ENCODE assay signal across 20 cellular contexts in the genomic region with DNA sequence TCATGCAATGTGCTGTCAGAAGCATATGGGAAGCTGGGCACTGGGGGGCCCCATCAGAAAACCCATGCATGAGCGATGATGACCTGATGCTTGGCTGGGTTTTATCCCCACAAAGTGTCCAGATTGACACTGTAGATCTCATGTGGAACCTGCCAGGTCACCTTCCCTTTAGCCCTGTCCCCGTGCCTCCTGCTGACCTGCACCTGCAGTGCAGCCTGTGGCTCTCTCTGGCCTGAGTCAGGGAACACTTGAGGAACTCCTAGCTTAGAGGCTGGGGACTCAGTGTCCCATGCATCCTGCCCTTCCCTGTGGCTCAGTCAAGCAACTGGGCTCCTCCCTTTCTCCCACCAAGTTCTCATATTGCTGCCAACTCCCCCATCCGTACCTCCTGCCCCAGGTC. TPM values are rescaled to one million over a fixed set of nuclear protein-coding genes. Genes with fewer than 3 reads are reported as not detected.
DNase-seq lines count a peak whose midpoint lies in the region; ATAC-seq and TF ChIP-seq lines count a peak whose summit lies in the region.
"Had no signal": no experiment of that assay in that cellular context is flagged by ENCODE, and none has a peak within 500 bp of the region (broad histone marks: within the 10 kb centered on the region; RNA-seq: fewer than 3 reads in every experiment).

No MANE protein-coding gene starts in this region.

- no peak overlapping the region for H3K4me2 ChIP-seq in smooth muscle cell
- H3K4me2 ChIP-seq: BLaER1 had no signal

- H4K20me1 ChIP-seq in smooth muscle cell (ENCODE audit: low read depth), result no peaks in the 10 kb centered on the region
- H4K20me1 ChIP-seq: BLaER1 had no signal

- no peaks in the 10 kb centered on the region for H3K4me1 Mint-ChIP-seq in activated CD8-positive, alpha-beta T cell treated with anti-CD3 and anti-CD28 coated beads, Interleukin-2, amount 10 ng/mL, durations not matched to agents 7 days and 5 days (ENCODE audit: low read depth)
- no peaks in the 10 kb centered on the region for H3K4me1 Mint-ChIP-seq in activated CD8-positive, alpha-beta T cell treated with anti-CD3 and anti-CD28 coated beads for 36 hours (ENCODE audit: low read depth)
- no peaks in the 10 kb centered on the region for H3K4me1 Mint-ChIP-seq in type B pancreatic cell (ENCODE audit: unreplicated experiment)
- H3K4me1 Mint-ChIP-seq: B cell had no signal

- no peak overlapping the region for H3K4me3 ChIP-seq in smooth muscle cell
- H3K4me3 ChIP-seq: BLaER1, GM23248, HAP-1 had no signal

- no peaks in the 10 kb centered on the region for H3K9me3 Mint-ChIP-seq in activated CD8-positive, alpha-beta T cell treated with anti-CD3 and anti-CD28 coated beads, Interleukin-2, amount 10 ng/mL, durations not matched to agents 7 days and 5 days (ENCODE audit: insufficient read depth)
- H3K9me3 Mint-ChIP-seq in activated CD8-positive, alpha-beta T cell treated with anti-CD3 and anti-CD28 coated beads for 36 hours, result no peaks in the 10 kb centered on the region
- no peaks in the 10 kb centered on the region for H3K9me3 Mint-ChIP-seq in type B pancreatic cell
- H3K9me3 Mint-ChIP-seq: CD8-positive, alpha-beta T cell; HFFc6 had no signal

- CTCF ChIA-PET in activated CD8-positive, alpha-beta T cell treated with anti-CD3 and anti-CD28 coated beads, Interleukin-2, amount 10 ng/mL, durations not matched to agents 7 days and 5 days (lab: Charles Lee), result interaction anchor here (1.1 kb wide), 1 partner anchor 22 kb away, joined by 3 read pairs; no protein-coding TSS in a partner anchor
- CTCF ChIA-PET in activated CD8-positive, alpha-beta T cell treated with anti-CD3 and anti-CD28 coated beads for 36 hours (lab: Charles Lee), result interaction anchor here (0.9 to 2.1 kb wide), 3 partner anchors 10 to 14 kb away, joined by 3 to 7 read pairs (median 6); no protein-coding TSS in a partner anchor

- TF ChIP-seq CTCF in activated CD8-positive, alpha-beta T cell treated with anti-CD3 and anti-CD28 coated beads for 36 hours (IDR thresholded peaks at IDR 0.05), result no peak
- TF ChIP-seq CTCF in type B pancreatic cell (conservative IDR thresholded peaks at IDR 0.05) (no peak), smooth muscle cell (IDR thresholded peaks at IDR 0.05; ENCODE audit: borderline replicate concordance, insufficient read depth, poor library complexity, severe bottlenecking) (no peak)

- H3K36me3 Mint-ChIP-seq in activated CD8-positive, alpha-beta T cell treated with anti-CD3 and anti-CD28 coated beads, Interleukin-2, amount 10 ng/mL, durations not matched to agents 7 days and 5 days (ENCODE audit: low read depth), result no peaks in the 10 kb centered on the region
- no peaks in the 10 kb centered on the region for H3K36me3 Mint-ChIP-seq in activated CD8-positive, alpha-beta T cell treated with anti-CD3 and anti-CD28 coated beads for 36 hours (ENCODE audit: low read depth)
- H3K36me3 Mint-ChIP-seq in type B pancreatic cell, result no peaks in the 10 kb centered on the region
- H3K36me3 Mint-ChIP-seq: CD8-positive, alpha-beta T cell had no signal

- 91% methylated on average over 3 of the region's 3 CpGs for WGBS in smooth muscle cell (ENCODE audit: low lambda C conversion rate)

- H2AFZ ChIP-seq in smooth muscle cell (ENCODE audit: low read depth), result no peak overlapping the region
- H2AFZ ChIP-seq: GM23248 had no signal

- no peak overlapping the region for H3K27ac ChIP-seq in smooth muscle cell (ENCODE audit: low read depth)
- H3K27ac ChIP-seq: 22Rv1, BLaER1, C4-2B, GM23248 had no signal

- H3K4me1 ChIP-seq in smooth muscle cell (ENCODE audit: low read depth), result no peaks in the 10 kb centered on the region
- H3K4me1 ChIP-seq: BLaER1, Caco-2, HAP-1 had no signal

- no peaks in the 10 kb centered on the region for H3K9me3 ChIP-seq in smooth muscle cell (replicated peaks; ENCODE audit: low read depth)
- H3K9me3 ChIP-seq: Caco-2, HAP-1 had no signal

- intact Hi-C loops in activated CD8-positive, alpha-beta T cell treated with anti-CD3 and anti-CD28 coated beads for 36 hours (cut with micrococcal nuclease), result no loop called here
- intact Hi-C loops in cardiac septum (cut with DNase I) (no loop called here), Right ventricle myocardium superior (cut with DNase I) (no loop called here)

- no peaks in the 10 kb centered on the region for H3K36me3 ChIP-seq in smooth muscle cell (ENCODE audit: low read depth)
- H3K36me3 ChIP-seq: BLaER1, HAP-1 had no signal

- H3K79me2 ChIP-seq in smooth muscle cell (ENCODE audit: low read depth), result no peaks in the 10 kb centered on the region

- POLR2A ChIA-PET in activated CD8-positive, alpha-beta T cell treated with anti-CD3 and anti-CD28 coated beads, Interleukin-2, amount 10 ng/mL, durations not matched to agents 7 days and 5 days (lab: Charles Lee), result no interaction called here
- POLR2A ChIA-PET in activated CD8-positive, alpha-beta T cell treated with anti-CD3 and anti-CD28 coated beads for 36 hours (lab: Charles Lee), result no interaction called here

- H3F3A ChIP-seq in smooth muscle cell (ENCODE audit: low read depth), result no peaks in the 10 kb centered on the region

- peaks cover 2% of the 10 kb centered on the region for H3K27me3 Mint-ChIP-seq in activated CD8-positive, alpha-beta T cell treated with anti-CD3 and anti-CD28 coated beads, Interleukin-2, amount 10 ng/mL, durations not matched to agents 7 days and 5 days (ENCODE audit: low read depth)
- no peaks in the 10 kb centered on the region for H3K27me3 Mint-ChIP-seq in activated CD8-positive, alpha-beta T cell treated with anti-CD3 and anti-CD28 coated beads for 36 hours
- peaks cover 11% of the 10 kb centered on the region for H3K27me3 Mint-ChIP-seq in type B pancreatic cell

- no peaks in the 10 kb centered on the region for H3K27me3 ChIP-seq in smooth muscle cell (ENCODE audit: low read depth)
- H3K27me3 ChIP-seq: BLaER1 had no signal

- H3K4me3 Mint-ChIP-seq in activated CD8-positive, alpha-beta T cell treated with anti-CD3 and anti-CD28 coated beads, Interleukin-2, amount 10 ng/mL, durations not matched to agents 7 days and 5 days, result no peak overlapping the region
- H3K4me3 Mint-ChIP-seq in activated CD8-positive, alpha-beta T cell treated with anti-CD3 and anti-CD28 coated beads for 36 hours, result no peak overlapping the region
- H3K4me3 Mint-ChIP-seq in type B pancreatic cell, result no peak overlapping the region
- H3K4me3 Mint-ChIP-seq: B cell; CD4-positive, CD25-positive, alpha-beta regulatory T cell; CD8-positive, alpha-beta T cell; HFFc6 had no signal

- no peak overlapping the region for H3K9ac ChIP-seq in smooth muscle cell (ENCODE audit: low read depth)
- H3K9ac ChIP-seq: BLaER1, GM23248 had no signal

- no peak overlapping the region for H3K27ac Mint-ChIP-seq in activated CD8-positive, alpha-beta T cell treated with anti-CD3 and anti-CD28 coated beads, Interleukin-2, amount 10 ng/mL, durations not matched to agents 7 days and 5 days
- H3K27ac Mint-ChIP-seq in activated CD8-positive, alpha-beta T cell treated with anti-CD3 and anti-CD28 coated beads for 36 hours, result no peak overlapping the region
- H3K27ac Mint-ChIP-seq in type B pancreatic cell, result no peak overlapping the region
- H3K27ac Mint-ChIP-seq: B cell; CD8-positive, alpha-beta T cell; HFFc6 had no signal

- ATAC-seq in activated CD8-positive, alpha-beta T cell treated with anti-CD3 and anti-CD28 coated beads, Interleukin-2, amount 10 ng/mL, durations not matched to agents 7 days and 5 days, result no peak
- no peak for ATAC-seq in activated CD8-positive, alpha-beta T cell treated with anti-CD3 and anti-CD28 coated beads for 36 hours
- no peak for ATAC-seq in Right ventricle myocardium superior (ENCODE audit: poor library complexity)
- ATAC-seq: CD8-positive, alpha-beta T cell had no signal

- peak; percentile 18 for DNase-seq in activated CD8-positive, alpha-beta T cell treated with anti-CD3 and anti-CD28 coated beads, Interleukin-2, amount 10 ng/mL, durations not matched to agents 7 days and 5 days
- DNase-seq in activated CD8-positive, alpha-beta T cell treated with anti-CD3 and anti-CD28 coated beads for 36 hours, result no peak
- DNase-seq in cardiac septum (ENCODE audit: low spot score) (peak; percentile 39), Right ventricle myocardium superior (no peak), mesenteric fat pad (ENCODE audit: low spot score) (peak; percentile 74), type B pancreatic cell (ENCODE audit: extremely low spot score, unreplicated experiment) (peak; percentile 39), H4 (ENCODE audit: low spot score) (no peak), smooth muscle cell (lab: John Stamatoyannopoulos, UW; ENCODE audit: unreplicated experiment) (no peak)
- DNase-seq: Caco-2; CD4-positive, CD25-positive, alpha-beta regulatory T cell; CD8-positive, alpha-beta T cell; DMS153; DND-41; GM23248; HFFc6 had no signal

RNA-seq across cellular contexts. Expression of gene PDCL3, which starts 57.7 kb away (rescaled TPM):
- 10 to 100 TPM; 33.9 to 34.1 TPM for total RNA-seq in activated CD8-positive, alpha-beta T cell treated with anti-CD3 and anti-CD28 coated beads, Interleukin-2, amount 10 ng/mL, durations not matched to agents 7 days and 5 days
- total RNA-seq in activated CD8-positive, alpha-beta T cell treated with anti-CD3 and anti-CD28 coated beads for 36 hours, result 10 to 100 TPM; 31.9 to 35.7 TPM
- 26.7 TPM for total RNA-seq in cardiac septum
- 27.9 TPM for total RNA-seq in Right ventricle myocardium superior
- 21.6 TPM for total RNA-seq in mesenteric fat pad
- 20.2 and 23.1 TPM in 2 replicates for total RNA-seq in type B pancreatic cell (ENCODE audit: low replicate concordance)
- 23.2 and 25.2 TPM in 2 replicates for total RNA-seq in H4 (2014; rRNA removed; shearing (Covaris generic))
- 8.8 and 15.4 TPM in 2 replicates for total RNA-seq in smooth muscle cell
- 12.6 and 26.2 TPM in 2 replicates for polyA plus RNA-seq in smooth muscle cell

Comparison
In these comparisons a context has a peak if more than half of its experiments do, and no peak if none do; other contexts are left out.
1. DNase-seq: peak in activated CD8-positive, alpha-beta T cell treated with anti-CD3 and anti-CD28 coated beads, Interleukin-2, amount 10 ng/mL, durations not matched to agents 7 days and 5 days (single experiment), cardiac septum (single experiment), mesenteric fat pad (single experiment) and type B pancreatic cell (single experiment); none in activated CD8-positive, alpha-beta T cell treated with anti-CD3 and anti-CD28 coated beads for 36 hours (single experiment), Right ventricle myocardium superior (single experiment), H4 (single experiment) and smooth muscle cell (single experiment).